16 cellular contexts compared by ENCODE assay signal in genomic region chr9:1058826-1059225, GRCh38. TPM values are rescaled to one million over a fixed set of nuclear protein-coding genes. Genes with fewer than 3 reads are reported as not detected.
DNase-seq lines count a peak whose midpoint lies in the region; ATAC-seq and TF ChIP-seq lines count a peak whose summit lies in the region.
"Had no signal": no experiment of that assay in that cellular context is flagged by ENCODE, and none has a peak within 500 bp of the region (broad histone marks: within the 10 kb centered on the region; RNA-seq: fewer than 3 reads in every experiment).

No MANE protein-coding gene starts in this region.

- no peak for TF ChIP-seq CTCF in fibroblast of mammary gland (conservative IDR thresholded peaks at IDR 0.05; ENCODE audit: control insufficient read depth, insufficient read depth, low read depth, low read length)
- no peak for TF ChIP-seq CTCF in upper lobe of left lung (IDR thresholded peaks at IDR 0.05)

- H3K4me3 ChIP-seq in adipocyte (ENCODE audit: low read length) (peak overlapping the region; percentile 51), fibroblast of mammary gland (ENCODE audit: control insufficient read depth, low read depth, low read length) (no peak overlapping the region), upper lobe of left lung (no peak overlapping the region)

- H3K4me1 ChIP-seq in adipocyte (ENCODE audit: control insufficient read depth, insufficient read depth, low read length) (peaks cover 11% of the 10 kb centered on the region), upper lobe of left lung (no peaks in the 10 kb centered on the region)

- DNase-seq in Daoy (ENCODE audit: low read depth) (peak; percentile 44), adipocyte (ENCODE audit: low read depth) (no peak), fibroblast of mammary gland (ENCODE audit: low read depth) (peak; percentile 53), substantia nigra (lab: John Stamatoyannopoulos, UW) (no peak), NCI-H1694 (lab: John Stamatoyannopoulos, UW) (no peak), NCI-H2171 treated with DMSO at 0.1 percent for 48 hours (lab: John Stamatoyannopoulos, UW) (no peak), upper lobe of left lung (no peak), NCI-H345 treated with DMSO at 0.1 percent for 48 hours (lab: John Stamatoyannopoulos, UW; ENCODE audit: unreplicated experiment) (no peak)
- DNase-seq: CD8-positive, alpha-beta T cell; COR-L47; DMS153; DMS79 treated with DMSO at 0.1 percent for 48 hours; GDM1 had no signal

- ATAC-seq in upper lobe of left lung (ENCODE audit: low FRiP score in 2 of 2), result no peak
- ATAC-seq: CD8-positive, alpha-beta T cell; HCT116 had no signal

- H3K36me3 ChIP-seq in adipocyte (ENCODE audit: control insufficient read depth, insufficient read depth, low read length, severe bottlenecking) (no peaks in the 10 kb centered on the region), upper lobe of left lung (no peaks in the 10 kb centered on the region)

- no peak for TF ChIP-seq POLR2A in upper lobe of left lung (IDR thresholded peaks at IDR 0.05)

- H3K9ac ChIP-seq in adipocyte (ENCODE audit: low read length), result no peak overlapping the region

- H3K27ac ChIP-seq in substantia nigra (ENCODE audit: low read depth, low read length, poor library complexity, severe bottlenecking), result peak overlapping the region; percentile 84
- no peak overlapping the region for H3K27ac ChIP-seq in upper lobe of left lung
- H3K27ac ChIP-seq: 22Rv1 had no signal

- no peaks in the 10 kb centered on the region for H3K9me3 ChIP-seq in adipocyte (ENCODE audit: control insufficient read depth, low read length)
- H3K9me3 ChIP-seq in upper lobe of left lung, result no peaks in the 10 kb centered on the region

- no peaks in the 10 kb centered on the region for H3K27me3 ChIP-seq in adipocyte (replicated peaks; ENCODE audit: control insufficient read depth, insufficient read depth, low read length)
- peaks cover 0 to 18% (median 2%) of the 10 kb centered on the region in 4 donors for H3K27me3 ChIP-seq in upper lobe of left lung

- TF ChIP-seq EP300 in upper lobe of left lung (IDR thresholded peaks at IDR 0.05), result no peak

- WGBS in upper lobe of left lung, 2 donors, result 91 to 98% methylated on average over 3 of the region's 3 CpGs

RNA-seq across cellular contexts. Expression of gene DMRT2, which starts 8.7 kb away (rescaled TPM):
- 14.4 and 15.4 TPM in 2 replicates for total RNA-seq in Daoy (2014; rRNA removed; shearing (Covaris generic))
- under 1 TPM in 4 of 6 donors, not detected in 2; 0.43 to 0.84 (median 0.78) TPM for total RNA-seq in upper lobe of left lung
- total RNA-seq: A673; CD8-positive, alpha-beta T cell had no signal

Comparison
In these comparisons a context has a peak if more than half of its experiments do, and no peak if none do; other contexts are left out.
1. DNase-seq: peak in Daoy (single experiment) and fibroblast of mammary gland (single experiment); none in adipocyte (single experiment), substantia nigra (0 of 49), NCI-H1694 (single experiment), NCI-H2171 treated with DMSO at 0.1 percent for 48 hours (single experiment), upper lobe of left lung (0 of 2) and NCI-H345 treated with DMSO at 0.1 percent for 48 hours (single experiment).